1 cellular context compared by ENCODE assay signal in genomic region chr16:19115148-19116021, GRCh38.
A peak's percentile ranks its signal among the peaks of the same experiment; 100 is the strongest.
TF ChIP-seq lines count a peak whose summit lies in the region.

No MANE protein-coding gene starts in this region.

TF ChIP-seq in H1, 55 proteins besides CTCF, POLR2A, EP300 and RAD21:
- TF ChIP-seq CREB1 (IDR thresholded peaks at IDR 0.05) (0 out of 2 replicates have a peak, but pooled peaks have one; percentile 31), BRCA1 (IDR thresholded peaks at IDR 0.05; ENCODE audit: low read depth, low read length) (no peak), CTBP2 (IDR thresholded peaks at IDR 0.05; ENCODE audit: borderline replicate concordance, insufficient read depth, insufficient read length, low read length) (peak; percentile 49)
